15 cellular contexts compared by ENCODE assay signal in the genomic region with DNA sequence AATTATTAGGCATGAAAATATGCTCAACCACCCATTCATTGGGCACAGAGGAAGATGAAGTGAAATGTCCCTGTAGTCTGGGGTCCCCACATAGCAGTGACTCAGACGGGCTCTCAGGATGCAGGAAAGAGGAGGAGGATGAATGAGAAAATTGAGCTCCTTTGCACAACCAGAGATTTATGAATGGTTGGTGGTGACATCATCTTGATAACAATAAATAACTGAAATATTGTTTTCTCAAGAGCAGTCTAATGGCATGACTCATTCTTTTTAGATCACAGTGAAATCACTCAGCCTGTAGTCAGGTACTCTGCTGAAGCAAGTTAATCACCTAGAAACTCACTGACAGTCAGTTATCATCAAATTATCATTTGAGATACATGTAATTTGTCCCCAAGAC.
A peak's percentile ranks its signal among the peaks of the same experiment; 100 is the strongest.
DNase-seq lines count a peak whose midpoint lies in the region; ATAC-seq, FAIRE-seq and TF ChIP-seq lines count a peak whose summit lies in the region.
"Had no signal": no experiment of that assay in that cellular context is flagged by ENCODE, and none has a peak within 500 bp of the region (broad histone marks: within the 10 kb centered on the region; RNA-seq: fewer than 3 reads in every experiment).

No MANE protein-coding gene starts in this region.

- H3K27ac ChIP-seq in brain microvascular endothelial cell (no peak overlapping the region), HepG2 (ENCODE audit: extremely low read length, insufficient read depth, low read length) (no peak overlapping the region)
- H3K27ac ChIP-seq: sigmoid colon had no signal

- no peak for TF ChIP-seq POLR2A in HepG2 (IDR thresholded peaks at IDR 0.05; ENCODE audit: insufficient read depth in 1 of 2, low read depth in 2 of 2, low read length in 2 of 2)

- no peak for TF ChIP-seq RAD21 in HepG2 (CRISPR knock-in tag; IDR thresholded peaks at IDR 0.05)

- no peaks in the 10 kb centered on the region for H3K79me2 ChIP-seq in HepG2 (ENCODE audit: insufficient read depth, low read length)

- in situ Hi-C loops in brain microvascular endothelial cell (cut with HindIII; ENCODE audit: low pct_ligation_motif_present, low sequenced_read_pairs) (no loop called here), HepG2 (cut with HindIII; ENCODE audit: extremely low pct_ligation_motif_present, low pct_unique_long_range_greater_than_20kb) (no loop called here)

- H3K4me3 ChIP-seq in brain microvascular endothelial cell (ENCODE audit: low read depth, low read length) (no peak overlapping the region), HepG2 (replicated peaks in 1 of 3; ENCODE audit: insufficient read depth in 1 of 3, low read depth in 2 of 3, low read length in 3 of 3) (no peak overlapping the region)
- H3K4me3 ChIP-seq: GM23338, sigmoid colon had no signal

- TF ChIP-seq CTCF in brain microvascular endothelial cell (IDR thresholded peaks at IDR 0.05; ENCODE audit: low read depth, low read length, missing control alignments) (no peak), HepG2 (CRISPR knock-in tag; IDR thresholded peaks at IDR 0.05) (no peak)

- 0 out of 2 replicates have a peak, but pooled peaks cover 6% of the 10 kb centered on the region for H3K4me1 ChIP-seq in HepG2 (ENCODE audit: insufficient read depth, low read length)
- H3K4me1 ChIP-seq: sigmoid colon had no signal

- intact Hi-C loops in HepG2 (cut with micrococcal nuclease; ENCODE audit: unreplicated experiment): no loop called here
- intact Hi-C loops in left cardiac atrium (cut with DNase I): no loop called here

- ATAC-seq in HepG2 (no peak), GM18868 (IDR thresholded peaks at IDR 0.05; ENCODE audit: unreplicated experiment) (no peak), left cardiac atrium (no peak), GM21447 (IDR thresholded peaks at IDR 0.05; ENCODE audit: unreplicated experiment) (no peak)
- ATAC-seq: GM23338 had no signal

- no peak for FAIRE-seq in HepG2 (lab: Jason Lieb, UNC)
- FAIRE-seq: endometrium, TTC549 had no signal

- DNase-seq in DMS53 treated with DMSO at 0.1 percent for 48 hours (lab: John Stamatoyannopoulos, UW; ENCODE audit: unreplicated experiment): peak; percentile 75
- DNase-seq in NCI-H2227 (lab: John Stamatoyannopoulos, UW; ENCODE audit: unreplicated experiment): peak; percentile 54
- peak; percentile 63 for DNase-seq in brain microvascular endothelial cell
- DNase-seq in HepG2 (ENCODE audit: low spot score): peak; percentile 7
- DNase-seq in left cardiac atrium: no peak
- no peak for DNase-seq in AG08395 (ENCODE audit: low spot score)
- DNase-seq: activated CD4-positive, alpha-beta memory T cell treated with anti-CD3 and anti-CD28 coated beads for 36 hours; NCI-H2081 treated with DMSO at 0.1 percent for 48 hours; sigmoid colon; stimulated activated naive CD4-positive, alpha-beta T cell treated with Interleukin-2 at 50 U/mL for 16 hours had no signal

- no peaks in the 10 kb centered on the region for H3K9me3 ChIP-seq in HepG2 (ENCODE audit: low read length)
- H3K9me3 ChIP-seq: sigmoid colon had no signal

- POLR2A ChIA-PET in HepG2 (lab: Yijun Ruan, JAX): no interaction called here

- H3K27me3 ChIP-seq in brain microvascular endothelial cell (replicated peaks): no peaks in the 10 kb centered on the region
- H3K27me3 ChIP-seq in HepG2 (ENCODE audit: control insufficient read depth in 1 of 2, insufficient read depth in 2 of 2, low read length in 2 of 2): no peaks in the 10 kb centered on the region
- H3K27me3 ChIP-seq: sigmoid colon had no signal

- H3K9ac ChIP-seq in HepG2 (ENCODE audit: insufficient read depth, low read depth, low read length): no peak overlapping the region

- CTCF ChIA-PET in HepG2 (lab: Yijun Ruan, JAX; ENCODE audit: low intra/inter-chr PET ratio, low total read pairs): no interaction called here

- H3K36me3 ChIP-seq in brain microvascular endothelial cell (replicated peaks) (no peaks in the 10 kb centered on the region), HepG2 (replicated peaks in 1 of 2; ENCODE audit: control insufficient read depth in 1 of 2, insufficient read depth in 2 of 2, low read length in 2 of 2) (0 out of 5 replicates have a peak, but pooled peaks cover 0 to 5% of the 10 kb centered on the region in 2 experiments)
- H3K36me3 ChIP-seq: sigmoid colon had no signal

- H4K20me1 ChIP-seq in HepG2 (ENCODE audit: insufficient read depth, low read length): no peaks in the 10 kb centered on the region

- 67% methylated on average over 1 of the region's 1 CpG for WGBS in HepG2 (ENCODE audit: low lambda C conversion rate)

- H3K4me2 ChIP-seq in HepG2 (ENCODE audit: low read depth, low read length): no peak overlapping the region
- H3K4me2 ChIP-seq: GM23338 had no signal

- no peak overlapping the region for H2AFZ ChIP-seq in HepG2 (ENCODE audit: low read length)
- H2AFZ ChIP-seq: GM23338 had no signal

- TF ChIP-seq EP300 in HepG2 (IDR thresholded peaks at IDR 0.05; ENCODE audit: low read depth in 2 of 2, low read length in 2 of 2) (no peak), HepG2 (CRISPR knock-in tag; IDR thresholded peaks at IDR 0.05; ENCODE audit: borderline replicate concordance) (no peak)

- no TSS peak for BruUV-seq in HepG2 (replicated peaks; lab: Mats Ljungman, UMichigan)

TF ChIP-seq in HepG2, 621 proteins besides CTCF, POLR2A, EP300 and RAD21:
- peak; percentile 60 for TF ChIP-seq ATF7 (IDR thresholded peaks at IDR 0.05)
- TF ChIP-seq ATF7 (CRISPR knock-in tag; IDR thresholded peaks at IDR 0.05): no peak
- no peak for TF ChIP-seq ZNF160 (CRISPR knock-in tag; IDR thresholded peaks at IDR 0.05)

Comparison
In these comparisons a context has a peak if more than half of its experiments do, and no peak if none do; other contexts are left out.
1. DNase-seq: peak in DMS53 treated with DMSO at 0.1 percent for 48 hours (single experiment), NCI-H2227 (single experiment), brain microvascular endothelial cell (single experiment) and HepG2 (single experiment); none in left cardiac atrium (single experiment) and AG08395 (single experiment).